In genomic region chr3:193832833-193833413, GRCh38 we compare ENCODE assay signal across 18 cellular contexts.
A peak's percentile ranks its signal among the peaks of the same experiment; 100 is the strongest.
DNase-seq lines count a peak whose midpoint lies in the region; ATAC-seq, FAIRE-seq and TF ChIP-seq lines count a peak whose summit lies in the region.
"Had no signal": no experiment of that assay in that cellular context is flagged by ENCODE, and none has a peak within 500 bp of the region (broad histone marks: within the 10 kb centered on the region; RNA-seq: fewer than 3 reads in every experiment).

No MANE protein-coding gene starts in this region.

- no peaks in the 10 kb centered on the region for H3K36me3 ChIP-seq in right atrium auricular region
- H3K36me3 ChIP-seq in K562 (ENCODE audit: control insufficient read depth, insufficient read depth, low read length) = no peaks in the 10 kb centered on the region
- H3K36me3 ChIP-seq in WERI-Rb-1 = no peaks in the 10 kb centered on the region
- H3K36me3 ChIP-seq in uterus = no peaks in the 10 kb centered on the region
- H3K36me3 ChIP-seq: BLaER1 had no signal

- H3K4me2 ChIP-seq in K562 (ENCODE audit: insufficient read depth, low read length) = no peak overlapping the region
- H3K4me2 ChIP-seq: BLaER1 had no signal

- H3K9me3 ChIP-seq in right atrium auricular region = no peaks in the 10 kb centered on the region
- H3K9me3 ChIP-seq in K562 (replicated peaks; ENCODE audit: control insufficient read depth, insufficient read depth, low read depth, low read length) = no peaks in the 10 kb centered on the region
- H3K9me3 ChIP-seq in WERI-Rb-1 (ENCODE audit: severe bottlenecking) = no peaks in the 10 kb centered on the region
- H3K9me3 ChIP-seq in uterus = no peaks in the 10 kb centered on the region
- H3K9me3 ChIP-seq: BLaER1 had no signal

- no peaks in the 10 kb centered on the region for H4K20me1 ChIP-seq in K562 (replicated peaks; ENCODE audit: control insufficient read depth, insufficient read depth, low read length)
- H4K20me1 ChIP-seq: BLaER1 had no signal

- no peak overlapping the region for H3K9ac ChIP-seq in K562 (ENCODE audit: insufficient read depth in 1 of 2, low read depth in 2 of 2, low read length in 2 of 2)
- H3K9ac ChIP-seq: BLaER1 had no signal

- H3K27me3 ChIP-seq in right atrium auricular region (no peaks in the 10 kb centered on the region), K562 (ENCODE audit: control insufficient read depth in 2 of 2, insufficient read depth in 2 of 2, low read length in 2 of 2) (no peaks in the 10 kb centered on the region), WERI-Rb-1 (ENCODE audit: insufficient read depth, low read depth, severe bottlenecking) (no peaks in the 10 kb centered on the region), uterus (no peaks in the 10 kb centered on the region)
- H3K27me3 ChIP-seq: BLaER1 had no signal

- intact Hi-C loops in Right ventricle myocardium inferior (cut with DNase I) = no loop called here
- intact Hi-C loops in K562 (cut with micrococcal nuclease) = no loop called here
- intact Hi-C loops in left cardiac atrium (cut with DNase I) = no loop called here
- intact Hi-C loops in uterus (cut with DNase I; ENCODE audit: low total_unique reads) = no loop called here

- no peak for FAIRE-seq in K562 (lab: Jason Lieb, UNC)
- FAIRE-seq: G401.6, GM12878, H54, RCC 7860 had no signal

- 84% methylated on average over 5 of the region's 5 CpGs for WGBS in K562 (ENCODE audit: insufficient coverage, low coverage, missing lambda C conversion rate)

- DNase-seq in Right ventricle myocardium inferior (ENCODE audit: missing footprints) (no peak), right atrium auricular region (ENCODE audit: low spot score) (no peak), K562 (ENCODE audit: extremely low read depth in 1 of 4, low spot score in 3 of 4) (no peak), left cardiac atrium (no peak), WERI-Rb-1 (no peak), uterus (no peak), GM20000 (ENCODE audit: low spot score) (no peak), AG08396 (ENCODE audit: low spot score) (no peak)
- DNase-seq: CD8-positive, alpha-beta memory T cell; DND-41; NCI-H1092 treated with DMSO at 0.1 percent for 48 hours; NCI-H1694; NCI-H524 treated with DMSO at 0.1 percent for 48 hours had no signal

- TF ChIP-seq EP300 in K562 (IDR thresholded peaks at IDR 0.05; ENCODE audit: low read length) = no peak

- peak; percentile 68 for ATAC-seq in Right ventricle myocardium inferior
- no peak for ATAC-seq in K562
- peak; percentile 18 to 64 for ATAC-seq in left cardiac atrium

- H3K27ac ChIP-seq in right atrium auricular region = peak overlapping the region in 1 of 2 donors; percentile 23
- no peak overlapping the region for H3K27ac ChIP-seq in K562 (ENCODE audit: extremely low read depth, low read depth, low read length)
- no peak overlapping the region for H3K27ac ChIP-seq in WERI-Rb-1
- H3K27ac ChIP-seq in uterus = no peak overlapping the region
- H3K27ac ChIP-seq: BLaER1 had no signal

- TF ChIP-seq CTCF in right atrium auricular region (IDR thresholded peaks at IDR 0.05) (no peak), K562 (IDR thresholded peaks at IDR 0.05 in 2 of 3, conservative IDR thresholded peaks at IDR 0.05 in 1 of 3; ENCODE audit: insufficient read depth in 2 of 3, low read depth in 1 of 3, low read length in 3 of 3) (no peak), WERI-Rb-1 (IDR thresholded peaks at IDR 0.05; ENCODE audit: low read depth, low read length) (no peak), uterus (IDR thresholded peaks at IDR 0.05) (no peak), GM20000 (IDR thresholded peaks at IDR 0.05; ENCODE audit: extremely low read depth, missing control alignments) (no peak)

- H3K9me1 ChIP-seq in K562 (ENCODE audit: control insufficient read depth, insufficient read depth, low read length) = no peaks in the 10 kb centered on the region

- TF ChIP-seq POLR2A in K562 (conservative IDR thresholded peaks at IDR 0.05) = no peak
- TF ChIP-seq POLR2A in uterus (IDR thresholded peaks at IDR 0.05) = no peak

- no peak for TF ChIP-seq RAD21 in K562 (CRISPR knock-in tag; conservative IDR thresholded peaks at IDR 0.05 in 1 of 2, IDR thresholded peaks at IDR 0.05 in 1 of 2)

- in situ Hi-C loops in K562 (cut with MboI) = no loop called here

- no peak overlapping the region for H2AFZ ChIP-seq in K562 (ENCODE audit: low read depth, low read length)

- H3K79me2 ChIP-seq in K562 (ENCODE audit: control insufficient read depth, insufficient read depth, low read length) = no peaks in the 10 kb centered on the region

- H3K4me3 ChIP-seq in right atrium auricular region (no peak overlapping the region), K562 (no peak overlapping the region), WERI-Rb-1 (ENCODE audit: low read depth, low read length) (no peak overlapping the region), uterus (no peak overlapping the region)
- H3K4me3 ChIP-seq: BLaER1 had no signal

- H3K4me1 ChIP-seq in right atrium auricular region = peaks cover 0 to 17% of the 10 kb centered on the region in 2 donors
- peaks cover 20 to 30% of the 10 kb centered on the region in 2 experiments for H3K4me1 ChIP-seq in K562 (replicated peaks in 1 of 2; ENCODE audit: control insufficient read depth in 2 of 2, insufficient read depth in 2 of 2, low read length in 2 of 2)
- no peaks in the 10 kb centered on the region for H3K4me1 ChIP-seq in uterus

- POLR2A ChIA-PET in K562 (lab: Yijun Ruan, JAX) = interaction anchor here (1.2 to 2.0 kb wide), 2 partner anchors 11 to 13 kb away, joined by 3 to 4 read pairs; no protein-coding TSS in a partner anchor

- BruUV-seq in K562 (replicated peaks; lab: Mats Ljungman, UMichigan) = no TSS peak

- CTCF ChIA-PET in K562 (lab: Yijun Ruan, JAX; ENCODE audit: low intra/inter-chr PET ratio) = no interaction called here

TF ChIP-seq in K562, 482 proteins besides CTCF, POLR2A, EP300 and RAD21:
- peak; percentile 42 for TF ChIP-seq RBM25 (IDR thresholded peaks at IDR 0.05; ENCODE audit: low read depth, low read length, severe bottlenecking)
- TF ChIP-seq FIP1L1 (IDR thresholded peaks at IDR 0.05; ENCODE audit: low read depth, low read length, poor library complexity, severe bottlenecking) = no peak
